7 cellular contexts compared by ENCODE assay signal in the genomic region with DNA sequence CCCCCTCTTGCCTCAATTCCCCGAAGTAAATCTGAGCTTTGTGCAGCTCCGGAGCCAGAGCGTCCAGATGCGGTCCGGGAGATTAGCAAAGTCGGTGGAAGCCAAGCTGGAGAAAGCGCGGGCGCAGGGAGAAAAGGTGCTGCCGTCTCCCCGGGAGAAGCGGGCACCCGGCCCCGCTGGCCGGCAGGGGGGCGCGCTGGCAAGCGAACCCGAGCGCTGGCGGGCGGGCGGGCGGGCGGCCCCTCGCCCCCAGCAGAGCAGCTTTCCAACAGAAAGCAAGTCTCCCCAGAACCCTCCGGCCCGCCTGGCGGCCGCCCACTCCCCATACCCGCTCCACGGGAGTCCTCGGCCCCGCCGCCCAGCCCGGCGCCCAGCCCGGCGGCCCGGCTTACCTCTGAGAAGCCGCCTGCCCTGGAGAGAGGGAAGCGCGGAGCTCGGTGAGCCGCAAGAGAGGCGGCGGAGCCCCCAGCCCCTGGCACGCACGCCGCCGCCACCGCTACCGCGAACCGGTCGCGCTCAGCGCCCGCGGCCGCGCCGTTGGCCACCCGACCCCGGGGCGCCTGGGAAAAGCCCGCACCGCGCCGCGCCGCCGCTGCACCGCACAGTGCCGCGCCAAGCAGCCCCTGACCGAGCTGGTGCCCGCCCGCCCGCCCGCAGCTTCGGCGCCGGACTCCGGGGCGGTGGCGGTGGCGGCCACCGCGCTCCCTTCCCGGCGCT. TPM values are rescaled to one million over a fixed set of nuclear protein-coding genes. Genes with fewer than 3 reads are reported as not detected.
DNase-seq lines count a peak whose midpoint lies in the region; ATAC-seq lines count a peak whose summit lies in the region.

No MANE protein-coding gene starts in this region.

- H3K9me3 Mint-ChIP-seq in activated T-cell treated with anti-CD3 and anti-CD28 coated beads, Interleukin-2, amount 50 U/mL, for 4 hours = no peaks in the 10 kb centered on the region
- H3K9me3 Mint-ChIP-seq in immature natural killer cell = no peaks in the 10 kb centered on the region

- no peaks in the 10 kb centered on the region for H3K4me1 ChIP-seq in thymus (ENCODE audit: control insufficient read depth, insufficient read depth, low read length)

- peaks cover 59% of the 10 kb centered on the region for H3K27me3 Mint-ChIP-seq in activated T-cell treated with anti-CD3 and anti-CD28 coated beads, Interleukin-2, amount 50 U/mL, for 4 hours (ENCODE audit: low read depth)
- peaks cover 12 to 52% (median 26%) of the 10 kb centered on the region in 3 donors for H3K27me3 Mint-ChIP-seq in immature natural killer cell (ENCODE audit: low read depth in 3 of 3)

- H3K27me3 ChIP-seq in thymus (ENCODE audit: control insufficient read depth, insufficient read depth) = peaks cover 12% of the 10 kb centered on the region

- H3K9me3 ChIP-seq in thymus (ENCODE audit: control insufficient read depth) = no peaks in the 10 kb centered on the region

- H3K27ac ChIP-seq in thymus (ENCODE audit: low read depth) = no peak overlapping the region

- H3K36me3 ChIP-seq in thymus (ENCODE audit: control insufficient read depth, insufficient read depth) = no peaks in the 10 kb centered on the region

- peak overlapping the region; percentile 41 for H3K4me3 ChIP-seq in thymus (ENCODE audit: low read length)

- no peak overlapping the region for H3K27ac Mint-ChIP-seq in immature natural killer cell

- ATAC-seq in GM18511 (IDR thresholded peaks at IDR 0.05; ENCODE audit: unreplicated experiment) (peak; percentile 10), HG02885 (IDR thresholded peaks at IDR 0.05; ENCODE audit: poor library complexity, unreplicated experiment) (peak; percentile 21), GM19351 (IDR thresholded peaks at IDR 0.05; ENCODE audit: unreplicated experiment) (no peak), HG02970 (IDR thresholded peaks at IDR 0.05; ENCODE audit: low FRiP score, unreplicated experiment) (no peak)
- ATAC-seq in activated T-cell treated with anti-CD3 and anti-CD28 coated beads, Interleukin-2, amount 50 U/mL, for 4 hours = peak; percentile 5 to 16

- peak overlapping the region; percentile 71 for H3K4me3 Mint-ChIP-seq in activated T-cell treated with anti-CD3 and anti-CD28 coated beads, Interleukin-2, amount 50 U/mL, for 4 hours
- H3K4me3 Mint-ChIP-seq in immature natural killer cell = peak overlapping the region; percentile 84 to 90 (median 85)

- no peak for DNase-seq in activated T-cell treated with anti-CD3 and anti-CD28 coated beads, Interleukin-2, amount 50 U/mL, for 4 hours
- DNase-seq in immature natural killer cell = no peak

- peaks cover 25% of the 10 kb centered on the region for H3K4me1 Mint-ChIP-seq in activated T-cell treated with anti-CD3 and anti-CD28 coated beads, Interleukin-2, amount 50 U/mL, for 4 hours (ENCODE audit: low read depth)
- H3K4me1 Mint-ChIP-seq in immature natural killer cell = peaks cover 35 to 39% of the 10 kb centered on the region in 2 donors

- under 1% methylated on average over 75 of the region's 92 CpGs for WGBS in thymus

- no peaks in the 10 kb centered on the region for H3K36me3 Mint-ChIP-seq in activated T-cell treated with anti-CD3 and anti-CD28 coated beads, Interleukin-2, amount 50 U/mL, for 4 hours (ENCODE audit: insufficient read depth)
- no peaks in the 10 kb centered on the region for H3K36me3 Mint-ChIP-seq in immature natural killer cell

RNA-seq across cellular contexts. Expression of a gene that starts 0.5 kb away (rescaled TPM):
- total RNA-seq in activated T-cell treated with anti-CD3 and anti-CD28 coated beads, Interleukin-2, amount 50 U/mL, for 4 hours = not detected
- 1 to 10 TPM in 1 of 3 donors, not detected in 2; 1.8 TPM for polyA plus RNA-seq in immature natural killer cell
- 1.3 TPM for polyA plus RNA-seq in thymus

RNA-seq across cellular contexts. Expression of a gene that starts 29.2 kb away (rescaled TPM):
- total RNA-seq in activated T-cell treated with anti-CD3 and anti-CD28 coated beads, Interleukin-2, amount 50 U/mL, for 4 hours = 1,000 to 10,000 TPM; 1,059 to 1,737 (median 1,063) TPM
- 100 to 1,000 TPM; 414 to 635 (median 421) TPM for polyA plus RNA-seq in immature natural killer cell
- 1,402 TPM for polyA plus RNA-seq in thymus

Comparison
In these comparisons a context has a peak if more than half of its experiments do, and no peak if none do; other contexts are left out.
1. ATAC-seq: peak in GM18511 (single experiment), HG02885 (single experiment) and activated T-cell treated with anti-CD3 and anti-CD28 coated beads, Interleukin-2, amount 50 U/mL, for 4 hours (2 of 2); none in GM19351 (single experiment) and HG02970 (single experiment).